Comparison of ENCODE assay signal across 30 cellular contexts in the genomic region with DNA sequence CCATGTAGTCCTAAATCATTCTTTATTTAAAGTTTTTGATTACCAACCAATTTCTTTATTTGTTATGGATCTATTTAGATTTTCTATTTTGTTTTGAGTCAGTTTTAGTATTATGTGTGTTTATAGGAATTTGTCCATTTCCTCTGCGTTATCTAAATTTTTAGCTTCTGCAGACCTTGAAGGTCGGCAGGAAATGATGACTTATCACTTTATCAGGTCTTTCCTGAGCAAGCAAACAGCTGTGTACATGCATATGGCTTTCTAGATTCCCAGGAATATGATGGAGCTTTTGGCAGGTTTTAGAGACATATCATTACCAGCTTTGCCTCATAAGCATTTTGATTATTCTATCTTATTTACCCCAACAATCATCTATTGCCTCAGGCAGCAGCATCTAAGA.
DNase-seq lines count a peak whose midpoint lies in the region; ATAC-seq, FAIRE-seq and TF ChIP-seq lines count a peak whose summit lies in the region.
"Had no signal": no experiment of that assay in that cellular context is flagged by ENCODE, and none has a peak within 500 bp of the region (broad histone marks: within the 10 kb centered on the region; RNA-seq: fewer than 3 reads in every experiment).

No MANE protein-coding gene starts in this region.

- no peak for TF ChIP-seq POLR2A in adrenal gland (IDR thresholded peaks at IDR 0.05)

- no peak overlapping the region for H3K4me2 ChIP-seq in keratinocyte (ENCODE audit: control insufficient read depth, extremely low read depth, insufficient read depth, low read depth, low read length)
- H3K4me2 ChIP-seq: BLaER1 had no signal

- peaks cover 6% of the 10 kb centered on the region for H3K4me1 ChIP-seq in keratinocyte (ENCODE audit: control insufficient read depth, extremely low read depth, insufficient read depth, low read length)
- no peaks in the 10 kb centered on the region for H3K4me1 ChIP-seq in adrenal gland (replicated peaks in 1 of 2)
- H3K4me1 ChIP-seq: BLaER1, colonic mucosa, esophagus squamous epithelium, HAP-1, psoas muscle, tibial nerve had no signal

- dilution Hi-C loops in keratinocyte (cut with MboI; ENCODE audit: extremely low pct_ligation_motif_present, low sequenced_read_pairs) = no loop called here

- peak overlapping the region; percentile 29 for H2AFZ ChIP-seq in keratinocyte (ENCODE audit: control insufficient read depth, low read length)

- H3K9me3 ChIP-seq in keratinocyte (ENCODE audit: control insufficient read depth, low read depth, low read length) (no peaks in the 10 kb centered on the region), adrenal gland (replicated peaks in 1 of 3) (no peaks in the 10 kb centered on the region)
- H3K9me3 ChIP-seq: BLaER1, colonic mucosa, esophagus squamous epithelium, HAP-1, psoas muscle, stomach, tibial nerve had no signal

- no peak overlapping the region for H3K4me3 ChIP-seq in choroid plexus epithelial cell (ENCODE audit: low read depth, low read length)
- no peak overlapping the region for H3K4me3 ChIP-seq in keratinocyte (ENCODE audit: control insufficient read depth in 2 of 3, extremely low read depth in 1 of 3, insufficient read depth in 2 of 3, low read depth in 1 of 3, low read length in 3 of 3)
- H3K4me3 ChIP-seq in adrenal gland = no peak overlapping the region
- H3K4me3 ChIP-seq: BLaER1, colonic mucosa, esophagus squamous epithelium, HAP-1, psoas muscle, stomach, tibial nerve had no signal

- H3K9me1 ChIP-seq in keratinocyte (ENCODE audit: control insufficient read depth, extremely low read depth, insufficient read depth, low read length) = no peaks in the 10 kb centered on the region

- FAIRE-seq in keratinocyte (lab: Jason Lieb, UNC) = peak; percentile 13
- FAIRE-seq: GM19239, islet of Langerhans had no signal

- no peaks in the 10 kb centered on the region for H4K20me1 ChIP-seq in keratinocyte (ENCODE audit: control insufficient read depth, extremely low read depth, insufficient read depth, low read length)
- H4K20me1 ChIP-seq: BLaER1 had no signal

- H3K79me2 ChIP-seq in keratinocyte (ENCODE audit: control insufficient read depth, insufficient read depth, low read length) = no peaks in the 10 kb centered on the region

- ATAC-seq in HG02840 (IDR thresholded peaks at IDR 0.05; ENCODE audit: low FRiP score, unreplicated experiment) = no peak
- ATAC-seq: naive thymus-derived CD4-positive, alpha-beta T cell; psoas muscle had no signal

- H3K27ac ChIP-seq in keratinocyte (ENCODE audit: control insufficient read depth, insufficient read depth, low read length) (no peak overlapping the region), adrenal gland (no peak overlapping the region)
- H3K27ac ChIP-seq: BLaER1, colonic mucosa, esophagus squamous epithelium, psoas muscle, stomach, tibial nerve, VCaP had no signal

- WGBS in adrenal gland, 4 donors = 32 to 43% (median 41%) methylated on average over 2 of the region's 2 CpGs

- intact Hi-C loops in adrenal gland (cut with DNase I) = no loop called here

- DNase-seq in CMK (ENCODE audit: low read depth) (peak; percentile 14), NCI-H69 (lab: John Stamatoyannopoulos, UW) (peak; percentile 26), choroid plexus epithelial cell (ENCODE audit: low read depth) (peak; percentile 19), keratinocyte (ENCODE audit: low read depth, low spot score) (no peak), adrenal gland (no peak), foreskin melanocyte (no peak)
- DNase-seq in stimulated activated CD8-positive, alpha-beta memory T cell treated with anti-CD3 and anti-CD28 coated beads, Interleukin-4, amount 100 ng/mL, for 48 hours = no peak
- DNase-seq: activated CD4-positive, alpha-beta T cell treated with anti-CD3 and anti-CD28 coated beads for 4 hours; activated gamma-delta T cell treated with Interleukin-2 at 50 U/mL for 16 hours; activated T-cell treated with anti-CD3 and anti-CD28 coated beads, Interleukin-2, amount 50 U/mL, for 24 hours; colonic mucosa; esophagus squamous epithelium; GDM1; KG1; midbrain; MM.1S; naive thymus-derived CD4-positive, alpha-beta T cell; NCI-H2029 treated with DMSO at 0.1 percent for 48 hours; NCI-H774; nucleus accumbens; psoas muscle; stomach; T-helper 2 cell had no signal

- TF ChIP-seq CTCF in choroid plexus epithelial cell (conservative IDR thresholded peaks at IDR 0.05; ENCODE audit: low read depth, low read length) (no peak), keratinocyte (optimal IDR thresholded peaks at IDR 0.05 in 1 of 3, IDR thresholded peaks at IDR 0.05 in 1 of 3, conservative IDR thresholded peaks at IDR 0.05 in 1 of 3; ENCODE audit: extremely low read depth in 1 of 3, insufficient read depth in 2 of 3, low read length in 3 of 3) (no peak), adrenal gland (IDR thresholded peaks at IDR 0.05) (no peak)

- H3K27me3 ChIP-seq in keratinocyte (ENCODE audit: control insufficient read depth, extremely low read depth, insufficient read depth, low read length) = no peaks in the 10 kb centered on the region
- no peaks in the 10 kb centered on the region for H3K27me3 ChIP-seq in adrenal gland
- H3K27me3 ChIP-seq: BLaER1, colonic mucosa, esophagus squamous epithelium, stomach, tibial nerve had no signal

- no peak overlapping the region for H3K9ac ChIP-seq in keratinocyte (ENCODE audit: control insufficient read depth, extremely low read depth, insufficient read depth, low read length)
- H3K9ac ChIP-seq: BLaER1 had no signal

- H3K36me3 ChIP-seq in keratinocyte (ENCODE audit: control insufficient read depth in 2 of 2, extremely low read depth in 1 of 2, insufficient read depth in 2 of 2, low read length in 2 of 2) (no peaks in the 10 kb centered on the region), adrenal gland (replicated peaks in 1 of 2) (no peaks in the 10 kb centered on the region)
- H3K36me3 ChIP-seq: BLaER1, colonic mucosa, esophagus squamous epithelium, HAP-1, stomach, tibial nerve had no signal

Comparison
In these comparisons a context has a peak if more than half of its experiments do, and no peak if none do; other contexts are left out.
1. DNase-seq: peak in CMK (single experiment), NCI-H69 (single experiment) and choroid plexus epithelial cell (single experiment); none in keratinocyte (single experiment), stimulated activated CD8-positive, alpha-beta memory T cell treated with anti-CD3 and anti-CD28 coated beads, Interleukin-4, amount 100 ng/mL, for 48 hours (single experiment), adrenal gland (0 of 7) and foreskin melanocyte (single experiment).